18 cellular contexts compared by ENCODE assay signal in genomic region chr1:173093721-173094450, GRCh38. TPM values are rescaled to one million over a fixed set of nuclear protein-coding genes. Genes with fewer than 3 reads are reported as not detected.
"Had no signal": no experiment of that assay in that cellular context is flagged by ENCODE, and none has a peak within 500 bp of the region (broad histone marks: within the 10 kb centered on the region; RNA-seq: fewer than 3 reads in every experiment).

No MANE protein-coding gene starts in this region.

- H3K9me3 ChIP-seq: thoracic aorta had no signal

- H3K4me1 ChIP-seq: neural progenitor cell had no signal

- DNase-seq: activated CD4-positive, alpha-beta T cell treated with anti-CD3 and anti-CD28 coated beads for 4 hours; activated CD8-positive, alpha-beta memory T cell treated with anti-CD3 and anti-CD28 coated beads, Interleukin-2, amount 50 U/mL, for 4 hours; activated CD8-positive, alpha-beta T cell treated with anti-CD3 and anti-CD28 coated beads, Interleukin-2, amount 10 ng/mL, durations not matched to agents 7 days and 5 days; activated effector memory CD4-positive, alpha-beta T cell treated with anti-CD3 and anti-CD28 coated beads, Interleukin-2, amount 50 U/mL, for 16 hours; activated T-cell treated with anti-CD3 and anti-CD28 coated beads, Interleukin-2, amount 50 U/mL, for 48 hours; amniotic stem cell; cerebellar nuclear complex; effector memory CD4-positive, alpha-beta T cell; islet precursor cell; naive B cell; T-helper 17 cell had no signal

- ATAC-seq: activated CD8-positive, alpha-beta T cell treated with anti-CD3 and anti-CD28 coated beads, Interleukin-2, amount 10 ng/mL, durations not matched to agents 7 days and 5 days; left lobe of liver; sciatic nerve; stimulated activated effector memory CD8-positive, alpha-beta T cell treated with anti-CD3 and anti-CD28 coated beads, Interleukin-12 subunit alpha, Interleukin-12 subunit beta, amount 100 ng/mL, for 72 hours; T-helper 17 cell had no signal

- H3K4me2 ChIP-seq: neural progenitor cell had no signal

- H3K4me3 ChIP-seq: neural progenitor cell, thoracic aorta had no signal

- H3K9ac ChIP-seq: neural progenitor cell had no signal

- H3K36me3 ChIP-seq: neural progenitor cell, thoracic aorta had no signal

- H3K27ac ChIP-seq: neural progenitor cell, thoracic aorta had no signal

- H3K27me3 ChIP-seq: neural progenitor cell had no signal

- H2AFZ ChIP-seq: neural progenitor cell had no signal

RNA-seq across cellular contexts. Expression of gene TNFSF18, which starts 43.1 kb away (rescaled TPM):
- total RNA-seq: activated CD8-positive, alpha-beta T cell treated with anti-CD3 and anti-CD28 coated beads, Interleukin-2, amount 10 ng/mL, durations not matched to agents 7 days and 5 days; osteocyte; T-helper 17 cell had no signal
- polyA plus RNA-seq: urinary bladder had no signal
